In genomic region chr10:71255817-71256660, GRCh38 we compare ENCODE assay signal across 9 cellular contexts. TPM values are rescaled to one million over a fixed set of nuclear protein-coding genes. Genes with fewer than 3 reads are reported as not detected.
DNase-seq lines count a peak whose midpoint lies in the region; ATAC-seq and TF ChIP-seq lines count a peak whose summit lies in the region.
"Had no signal": no experiment of that assay in that cellular context is flagged by ENCODE, and none has a peak within 500 bp of the region (broad histone marks: within the 10 kb centered on the region; RNA-seq: fewer than 3 reads in every experiment).

No MANE protein-coding gene starts in this region.

- TF ChIP-seq CTCF in SK-N-SH (IDR thresholded peaks at IDR 0.05) (no peak), left ventricle myocardium inferior (IDR thresholded peaks at IDR 0.05; ENCODE audit: borderline replicate concordance) (no peak)

- TF ChIP-seq EP300 in SK-N-SH (IDR thresholded peaks at IDR 0.05; ENCODE audit: borderline replicate concordance in 1 of 2, low read depth in 1 of 2, low read length in 1 of 2) = peak in 1 of 2 experiments; percentile 81; a peak in 3 of 4 replicates

- no peaks in the 10 kb centered on the region for H3K27me3 ChIP-seq in SK-N-SH (ENCODE audit: insufficient read depth)
- H3K27me3 ChIP-seq in left ventricle myocardium inferior (ENCODE audit: low read depth) = no peaks in the 10 kb centered on the region

- no peaks in the 10 kb centered on the region for H3K9me3 ChIP-seq in SK-N-SH
- H3K9me3 ChIP-seq in left ventricle myocardium inferior (replicated peaks) = no peaks in the 10 kb centered on the region
- H3K9me3 ChIP-seq: A549 had no signal

- H3K4me3 ChIP-seq in SK-N-SH (ENCODE audit: low read depth in 2 of 2, low read length in 1 of 2) = no peak overlapping the region
- H3K4me3 ChIP-seq in left ventricle myocardium inferior = no peak overlapping the region
- H3K4me3 ChIP-seq: A549 had no signal

- H3K27ac ChIP-seq in SK-N-SH (ENCODE audit: low read depth in 2 of 2, low read length in 1 of 2) = peak overlapping the region; percentile 53 to 100
- peak overlapping the region; percentile 59 for H3K27ac ChIP-seq in left ventricle myocardium inferior (replicated peaks)
- H3K27ac ChIP-seq: A549 had no signal

- H3K4me2 ChIP-seq in SK-N-SH = peak overlapping the region; percentile 42; the same call in 1 of the 2 replicates
- H3K4me2 ChIP-seq: A549 had no signal

- DNase-seq in NCI-H2107 (lab: John Stamatoyannopoulos, UW) (peak; percentile 13), NCI-H2107 treated with DMSO at 0.1 percent for 48 hours (lab: John Stamatoyannopoulos, UW; ENCODE audit: unreplicated experiment) (no peak), SK-N-SH (peak; percentile 74), left ventricle myocardium inferior (peak; percentile 70), ureter (ENCODE audit: low spot score) (peak; percentile 72), activated gamma-delta T cell treated with Interleukin-2 at 50 U/mL for 16 hours (no peak)

- POLR2A ChIA-PET in SK-N-SH (lab: Yijun Ruan, JAX) = interaction anchor here (1.3 to 2.7 kb wide), 12 partner anchors 10 to 367 kb away, joined by 3 to 26 read pairs (median 9); partner anchors contain the start of genes PCBD1 and UNC5B

- no peak for ATAC-seq in GM19397 (IDR thresholded peaks at IDR 0.05; ENCODE audit: unreplicated experiment)
- no peak for ATAC-seq in HG03565 (IDR thresholded peaks at IDR 0.05; ENCODE audit: unreplicated experiment)
- ATAC-seq: A549 had no signal

- CTCF ChIA-PET in SK-N-SH (lab: Yijun Ruan, JAX) = interaction anchor here (0.8 to 9.3 kb wide), 17 partner anchors 11 to 353 kb away, joined by 3 to 106 read pairs (median 5); no protein-coding TSS in a partner anchor

- WGBS in SK-N-SH (ENCODE audit: low lambda C conversion rate) = 60% methylated on average over 6 of the region's 17 CpGs

- H3K36me3 ChIP-seq in SK-N-SH (replicated peaks in 1 of 2; ENCODE audit: control insufficient read depth in 1 of 2, insufficient read depth in 2 of 2, low read length in 1 of 2) (peaks cover 0 to 2% of the 10 kb centered on the region in 2 experiments), left ventricle myocardium inferior (no peaks in the 10 kb centered on the region)

- H2AFZ ChIP-seq in SK-N-SH (ENCODE audit: low read depth) = no peak overlapping the region

- 0 out of 2 replicates have a peak, but pooled peaks have one; percentile 20 for TF ChIP-seq RAD21 in SK-N-SH (IDR thresholded peaks at IDR 0.05; ENCODE audit: low read length)

- peaks cover 87% of the 10 kb centered on the region for H3K79me2 ChIP-seq in SK-N-SH (ENCODE audit: insufficient read depth)

- H4K20me1 ChIP-seq in SK-N-SH (ENCODE audit: insufficient read depth) = peaks cover 51% of the 10 kb centered on the region; the same call in 1 of the 2 replicates

- H3K9me2 ChIP-seq in SK-N-SH = no peaks in the 10 kb centered on the region

- H3K4me1 ChIP-seq in SK-N-SH (ENCODE audit: control insufficient read depth in 1 of 2, insufficient read depth in 2 of 2, low read depth in 1 of 2, low read length in 1 of 2) = peaks cover 56 to 97% of the 10 kb centered on the region in 2 experiments
- H3K4me1 ChIP-seq in left ventricle myocardium inferior = peaks cover 94% of the 10 kb centered on the region
- H3K4me1 ChIP-seq: A549 had no signal

- H3K9ac ChIP-seq in SK-N-SH = no peak overlapping the region

- intact Hi-C loops in left ventricle myocardium inferior (cut with micrococcal nuclease) = no loop called here

- H3F3A ChIP-seq in SK-N-SH (replicated peaks; ENCODE audit: insufficient read depth) = peaks cover 18% of the 10 kb centered on the region

TF ChIP-seq in SK-N-SH, 30 proteins besides CTCF, POLR2A, EP300 and RAD21:
- TF ChIP-seq TCF12 (IDR thresholded peaks at IDR 0.05) (peak; percentile 83), YY1 (IDR thresholded peaks at IDR 0.05; ENCODE audit: low read depth) (0 out of 2 replicates have a peak, but pooled peaks have one; percentile 18), FOXJ3 (CRISPR knock-in tag; IDR thresholded peaks at IDR 0.05) (peak; percentile 78), JUND (IDR thresholded peaks at IDR 0.05) (peak; percentile 74), RFX5 (IDR thresholded peaks at IDR 0.05; ENCODE audit: low read length) (no peak), GATA2 (CRISPR knock-in tag; IDR thresholded peaks at IDR 0.05) (peak; percentile 84), NFIC (IDR thresholded peaks at IDR 0.05; ENCODE audit: borderline replicate concordance) (peak; percentile 81), PBX3 (IDR thresholded peaks at IDR 0.05) (peak; percentile 38), REST (IDR thresholded peaks at IDR 0.05; ENCODE audit: low read depth, low read length) (peak; percentile 90), RCOR1 (IDR thresholded peaks at IDR 0.05; ENCODE audit: low read length) (peak; percentile 82), FOSL2 (IDR thresholded peaks at IDR 0.05; ENCODE audit: borderline replicate concordance, low read depth) (peak; percentile 87), TAF1 (IDR thresholded peaks at IDR 0.05; ENCODE audit: borderline replicate concordance, low read depth, low read length) (no peak), ELF1 (IDR thresholded peaks at IDR 0.05) (peak; percentile 12; the same call in 1 of the 2 replicates), CHD2 (IDR thresholded peaks at IDR 0.05; ENCODE audit: low read length, partially characterized antibody) (peak; percentile 59), RXRA (IDR thresholded peaks at IDR 0.05; ENCODE audit: borderline replicate concordance, low read depth) (no peak; the same call in 1 of the 2 replicates), MEF2A (IDR thresholded peaks at IDR 0.05; ENCODE audit: borderline replicate concordance, low read depth) (no peak), MAX (IDR thresholded peaks at IDR 0.05; ENCODE audit: low read depth) (peak; percentile 58; the same call in 1 of the 2 replicates)

RNA-seq across cellular contexts. Expression of gene UNC5B, which starts 43.7 kb away (rescaled TPM):
- 12.2 and 13.8 TPM in 2 replicates for polyA plus RNA-seq in SK-N-SH (2012; rRNA removed)
- 7.9 and 13.9 TPM in 2 replicates for polyA plus RNA-seq in SK-N-SH (2012; cell fraction: cytosol; rRNA removed)
- 19.4 and 24.8 TPM in 2 replicates for polyA plus RNA-seq in SK-N-SH (2012; cell fraction: nucleus; rRNA removed)
- total RNA-seq in left ventricle myocardium inferior (15.6 TPM), ureter (61.8 TPM)

Comparison
In these comparisons a context has a peak if more than half of its experiments do, and no peak if none do; other contexts are left out.
1. DNase-seq: peak in NCI-H2107 (single experiment), SK-N-SH (single experiment), left ventricle myocardium inferior (single experiment) and ureter (single experiment); none in NCI-H2107 treated with DMSO at 0.1 percent for 48 hours (single experiment) and activated gamma-delta T cell treated with Interleukin-2 at 50 U/mL for 16 hours (single experiment).